ENCODE assay signal across 1 cellular context in the genomic region with DNA sequence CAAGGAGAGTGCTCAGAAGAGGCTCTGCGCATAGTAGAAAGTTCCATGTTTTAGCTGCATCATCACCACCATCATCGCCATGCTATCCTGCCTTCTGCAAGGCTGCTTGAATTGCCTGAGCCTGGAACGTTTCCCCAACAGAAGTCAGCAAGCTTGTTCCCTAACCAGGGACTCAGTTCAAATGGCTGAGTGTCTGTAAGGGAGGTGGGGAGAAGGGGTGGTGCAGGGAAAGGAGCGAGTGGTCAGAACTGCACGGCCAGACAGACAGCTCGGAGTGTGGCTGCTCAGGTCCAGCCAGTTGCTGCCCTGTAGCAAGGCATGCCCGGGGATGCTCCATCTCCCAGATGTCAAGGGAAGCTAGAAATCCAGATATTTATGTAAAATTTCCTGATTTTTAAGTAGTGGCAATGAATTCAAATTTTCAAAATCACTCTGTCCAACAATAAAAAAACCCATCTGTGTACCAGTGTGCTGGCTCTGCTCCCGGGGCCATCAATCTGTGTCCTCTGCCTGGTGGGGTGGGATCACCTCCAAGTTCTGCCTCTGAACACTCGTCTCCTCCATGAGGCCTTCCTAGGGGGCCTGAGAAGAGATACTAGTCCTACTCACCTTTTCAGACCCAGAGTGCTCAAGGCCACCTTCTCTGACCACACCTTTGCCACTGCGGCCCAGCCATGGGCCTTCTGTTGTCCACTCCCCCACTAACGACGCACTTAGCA.
TF ChIP-seq lines count a peak whose summit lies in the region.

No MANE protein-coding gene starts in this region.

TF ChIP-seq in HepG2, 621 proteins besides CTCF, POLR2A, EP300 and RAD21 (continued from another document):
- no peak for TF ChIP-seq KAT7 (CRISPR knock-in tag; IDR thresholded peaks at IDR 0.05; ENCODE audit: borderline replicate concordance)
- TF ChIP-seq, protein P1, sequence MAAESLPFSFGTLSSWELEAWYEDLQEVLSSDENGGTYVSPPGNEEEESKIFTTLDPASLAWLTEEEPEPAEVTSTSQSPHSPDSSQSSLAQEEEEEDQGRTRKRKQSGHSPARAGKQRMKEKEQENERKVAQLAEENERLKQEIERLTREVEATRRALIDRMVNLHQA (CRISPR knock-in tag; IDR thresholded peaks at IDR 0.05), result no peak
- TF ChIP-seq SP1 (IDR thresholded peaks at IDR 0.05), result no peak
- no peak for TF ChIP-seq SP1 (CRISPR knock-in tag; IDR thresholded peaks at IDR 0.05)
- no peak for TF ChIP-seq IRX3 (CRISPR knock-in tag; IDR thresholded peaks at IDR 0.05; ENCODE audit: borderline replicate concordance, low read depth)
- TF ChIP-seq, protein P2, sequence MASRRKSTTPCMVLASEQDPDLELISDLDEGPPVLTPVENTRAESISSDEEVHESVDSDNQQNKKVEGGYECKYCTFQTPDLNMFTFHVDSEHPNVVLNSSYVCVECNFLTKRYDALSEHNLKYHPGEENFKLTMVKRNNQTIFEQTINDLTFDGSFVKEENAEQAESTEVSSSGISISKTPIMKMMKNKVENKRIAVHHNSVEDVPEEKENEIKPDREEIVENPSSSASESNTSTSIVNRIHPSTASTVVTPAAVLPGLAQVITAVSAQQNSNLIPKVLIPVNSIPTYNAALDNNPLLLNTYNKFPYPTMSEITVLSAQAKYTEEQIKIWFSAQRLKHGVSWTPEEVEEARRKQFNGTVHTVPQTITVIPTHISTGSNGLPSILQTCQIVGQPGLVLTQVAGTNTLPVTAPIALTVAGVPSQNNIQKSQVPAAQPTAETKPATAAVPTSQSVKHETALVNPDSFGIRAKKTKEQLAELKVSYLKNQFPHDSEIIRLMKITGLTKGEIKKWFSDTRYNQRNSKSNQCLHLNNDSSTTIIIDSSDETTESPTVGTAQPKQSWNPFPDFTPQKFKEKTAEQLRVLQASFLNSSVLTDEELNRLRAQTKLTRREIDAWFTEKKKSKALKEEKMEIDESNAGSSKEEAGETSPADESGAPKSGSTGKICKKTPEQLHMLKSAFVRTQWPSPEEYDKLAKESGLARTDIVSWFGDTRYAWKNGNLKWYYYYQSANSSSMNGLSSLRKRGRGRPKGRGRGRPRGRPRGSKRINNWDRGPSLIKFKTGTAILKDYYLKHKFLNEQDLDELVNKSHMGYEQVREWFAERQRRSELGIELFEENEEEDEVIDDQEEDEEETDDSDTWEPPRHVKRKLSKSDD (CRISPR knock-in tag; IDR thresholded peaks at IDR 0.05; ENCODE audit: low read depth), result no peak
- no peak for TF ChIP-seq NFYC (CRISPR knock-in tag; IDR thresholded peaks at IDR 0.05)
- TF ChIP-seq, protein P3, sequence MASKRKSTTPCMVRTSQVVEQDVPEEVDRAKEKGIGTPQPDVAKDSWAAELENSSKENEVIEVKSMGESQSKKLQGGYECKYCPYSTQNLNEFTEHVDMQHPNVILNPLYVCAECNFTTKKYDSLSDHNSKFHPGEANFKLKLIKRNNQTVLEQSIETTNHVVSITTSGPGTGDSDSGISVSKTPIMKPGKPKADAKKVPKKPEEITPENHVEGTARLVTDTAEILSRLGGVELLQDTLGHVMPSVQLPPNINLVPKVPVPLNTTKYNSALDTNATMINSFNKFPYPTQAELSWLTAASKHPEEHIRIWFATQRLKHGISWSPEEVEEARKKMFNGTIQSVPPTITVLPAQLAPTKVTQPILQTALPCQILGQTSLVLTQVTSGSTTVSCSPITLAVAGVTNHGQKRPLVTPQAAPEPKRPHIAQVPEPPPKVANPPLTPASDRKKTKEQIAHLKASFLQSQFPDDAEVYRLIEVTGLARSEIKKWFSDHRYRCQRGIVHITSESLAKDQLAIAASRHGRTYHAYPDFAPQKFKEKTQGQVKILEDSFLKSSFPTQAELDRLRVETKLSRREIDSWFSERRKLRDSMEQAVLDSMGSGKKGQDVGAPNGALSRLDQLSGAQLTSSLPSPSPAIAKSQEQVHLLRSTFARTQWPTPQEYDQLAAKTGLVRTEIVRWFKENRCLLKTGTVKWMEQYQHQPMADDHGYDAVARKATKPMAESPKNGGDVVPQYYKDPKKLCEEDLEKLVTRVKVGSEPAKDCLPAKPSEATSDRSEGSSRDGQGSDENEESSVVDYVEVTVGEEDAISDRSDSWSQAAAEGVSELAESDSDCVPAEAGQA (IDR thresholded peaks at IDR 0.05; ENCODE audit: low read depth), result no peak
- TF ChIP-seq, protein P3 (CRISPR knock-in tag; IDR thresholded peaks at IDR 0.05; ENCODE audit: borderline replicate concordance), result no peak
- TF ChIP-seq, protein P4, sequence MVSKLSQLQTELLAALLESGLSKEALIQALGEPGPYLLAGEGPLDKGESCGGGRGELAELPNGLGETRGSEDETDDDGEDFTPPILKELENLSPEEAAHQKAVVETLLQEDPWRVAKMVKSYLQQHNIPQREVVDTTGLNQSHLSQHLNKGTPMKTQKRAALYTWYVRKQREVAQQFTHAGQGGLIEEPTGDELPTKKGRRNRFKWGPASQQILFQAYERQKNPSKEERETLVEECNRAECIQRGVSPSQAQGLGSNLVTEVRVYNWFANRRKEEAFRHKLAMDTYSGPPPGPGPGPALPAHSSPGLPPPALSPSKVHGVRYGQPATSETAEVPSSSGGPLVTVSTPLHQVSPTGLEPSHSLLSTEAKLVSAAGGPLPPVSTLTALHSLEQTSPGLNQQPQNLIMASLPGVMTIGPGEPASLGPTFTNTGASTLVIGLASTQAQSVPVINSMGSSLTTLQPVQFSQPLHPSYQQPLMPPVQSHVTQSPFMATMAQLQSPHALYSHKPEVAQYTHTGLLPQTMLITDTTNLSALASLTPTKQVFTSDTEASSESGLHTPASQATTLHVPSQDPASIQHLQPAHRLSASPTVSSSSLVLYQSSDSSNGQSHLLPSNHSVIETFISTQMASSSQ (IDR thresholded peaks at IDR 0.05; ENCODE audit: low read depth), result no peak
- TF ChIP-seq, protein P4 (CRISPR knock-in tag; IDR thresholded peaks at IDR 0.05; ENCODE audit: borderline replicate concordance), result no peak
- no peak for TF ChIP-seq ZNF792 (CRISPR knock-in tag; IDR thresholded peaks at IDR 0.05)
- no peak for TF ChIP-seq KLF15 (CRISPR knock-in tag; IDR thresholded peaks at IDR 0.05; ENCODE audit: borderline replicate concordance)
- TF ChIP-seq, protein P5, sequence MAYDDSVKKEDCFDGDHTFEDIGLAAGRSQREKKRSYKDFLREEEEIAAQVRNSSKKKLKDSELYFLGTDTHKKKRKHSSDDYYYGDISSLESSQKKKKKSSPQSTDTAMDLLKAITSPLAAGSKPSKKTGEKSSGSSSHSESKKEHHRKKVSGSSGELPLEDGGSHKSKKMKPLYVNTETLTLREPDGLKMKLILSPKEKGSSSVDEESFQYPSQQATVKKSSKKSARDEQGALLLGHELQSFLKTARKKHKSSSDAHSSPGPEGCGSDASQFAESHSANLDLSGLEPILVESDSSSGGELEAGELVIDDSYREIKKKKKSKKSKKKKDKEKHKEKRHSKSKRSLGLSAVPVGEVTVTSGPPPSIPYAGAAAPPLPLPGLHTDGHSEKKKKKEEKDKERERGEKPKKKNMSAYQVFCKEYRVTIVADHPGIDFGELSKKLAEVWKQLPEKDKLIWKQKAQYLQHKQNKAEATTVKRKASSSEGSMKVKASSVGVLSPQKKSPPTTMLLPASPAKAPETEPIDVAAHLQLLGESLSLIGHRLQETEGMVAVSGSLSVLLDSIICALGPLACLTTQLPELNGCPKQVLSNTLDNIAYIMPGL (CRISPR knock-in tag; IDR thresholded peaks at IDR 0.05; ENCODE audit: borderline replicate concordance in 1 of 2, low read depth in 1 of 2), result no peak
- TF ChIP-seq, protein P6, sequence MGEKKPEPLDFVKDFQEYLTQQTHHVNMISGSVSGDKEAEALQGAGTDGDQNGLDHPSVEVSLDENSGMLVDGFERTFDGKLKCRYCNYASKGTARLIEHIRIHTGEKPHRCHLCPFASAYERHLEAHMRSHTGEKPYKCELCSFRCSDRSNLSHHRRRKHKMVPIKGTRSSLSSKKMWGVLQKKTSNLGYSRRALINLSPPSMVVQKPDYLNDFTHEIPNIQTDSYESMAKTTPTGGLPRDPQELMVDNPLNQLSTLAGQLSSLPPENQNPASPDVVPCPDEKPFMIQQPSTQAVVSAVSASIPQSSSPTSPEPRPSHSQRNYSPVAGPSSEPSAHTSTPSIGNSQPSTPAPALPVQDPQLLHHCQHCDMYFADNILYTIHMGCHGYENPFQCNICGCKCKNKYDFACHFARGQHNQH (CRISPR knock-in tag; IDR thresholded peaks at IDR 0.05), result no peak
- TF ChIP-seq PTBP1 (IDR thresholded peaks at IDR 0.05; ENCODE audit: low read depth, low read length, poor library complexity, severe bottlenecking), result no peak
